ENCODE assay signal across 8 cellular contexts in the genomic region with DNA sequence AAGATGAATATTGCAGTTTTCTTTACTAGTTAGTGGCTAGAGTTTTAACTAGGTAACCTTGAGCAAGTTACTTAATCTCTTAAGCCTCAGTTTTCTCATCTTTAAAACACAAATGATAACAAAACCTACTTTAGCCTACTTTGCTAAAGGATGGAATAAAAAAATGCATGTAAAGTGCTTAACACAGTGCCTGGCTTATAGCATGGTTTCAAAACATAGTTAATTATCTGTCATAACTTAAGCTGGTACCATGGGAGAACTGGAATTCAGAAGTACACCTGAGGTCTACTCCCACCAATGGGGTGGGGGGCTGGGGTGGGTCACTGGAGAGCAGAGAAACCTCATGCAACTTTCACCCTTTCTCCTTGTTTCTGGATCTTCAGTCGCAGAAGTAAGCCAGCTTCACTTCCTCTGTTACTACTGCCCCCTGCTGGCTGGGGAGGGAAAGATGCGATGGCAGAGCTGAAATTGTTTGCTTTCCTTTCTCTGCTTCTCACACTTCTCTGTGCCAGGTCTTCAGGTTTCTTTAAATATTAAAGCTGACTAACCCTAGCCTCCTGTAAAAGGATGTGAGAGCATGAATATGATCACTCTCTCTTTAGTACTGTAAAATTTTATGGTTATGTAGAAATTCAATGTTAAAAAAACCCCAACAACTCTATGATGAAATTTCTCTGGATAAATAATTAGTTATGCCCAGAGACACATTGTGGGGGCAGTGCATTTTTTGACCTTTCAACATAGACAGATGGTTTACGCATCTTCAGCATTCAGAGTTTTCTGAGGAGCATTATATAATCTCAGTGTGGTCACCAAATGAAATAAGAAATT.
DNase-seq lines count a peak whose midpoint lies in the region; ATAC-seq, FAIRE-seq and TF ChIP-seq lines count a peak whose summit lies in the region.

No MANE protein-coding gene starts in this region.

- H3K9ac ChIP-seq in HepG2 (ENCODE audit: insufficient read depth, low read depth, low read length), result no peak overlapping the region

- BruUV-seq in HepG2 (replicated peaks; lab: Mats Ljungman, UMichigan), result no TSS peak

- CTCF ChIA-PET in HepG2 (lab: Yijun Ruan, JAX; ENCODE audit: low intra/inter-chr PET ratio, low total read pairs), result interaction anchor here (0.9 to 3.1 kb wide), 3 partner anchors 295 to 393 kb away, joined by 5 to 24 read pairs (median 10); no protein-coding TSS in a partner anchor

- in situ Hi-C loops in HepG2 (cut with HindIII; ENCODE audit: extremely low pct_ligation_motif_present, low pct_unique_long_range_greater_than_20kb), result loop anchor here (5.0 kb wide), 1 partner anchor 331 kb away; no protein-coding TSS in a partner anchor

- H3K4me1 ChIP-seq in HepG2 (ENCODE audit: insufficient read depth, low read length), result no peaks in the 10 kb centered on the region

- no peak overlapping the region for H3K4me2 ChIP-seq in HepG2 (ENCODE audit: low read depth, low read length)

- TF ChIP-seq RAD21 in HepG2 (CRISPR knock-in tag; IDR thresholded peaks at IDR 0.05), result peak; percentile 34; the same call in 1 of the 2 replicates

- no peak overlapping the region for H2AFZ ChIP-seq in HepG2 (ENCODE audit: low read length)

- H3K27ac Mint-ChIP-seq in chondrocyte (ENCODE audit: unreplicated experiment), result no peak overlapping the region

- no peaks in the 10 kb centered on the region for H3K36me3 Mint-ChIP-seq in chondrocyte (ENCODE audit: low read depth)

- TF ChIP-seq EP300 in HepG2 (IDR thresholded peaks at IDR 0.05; ENCODE audit: low read depth in 2 of 2, low read length in 2 of 2), result no peak
- no peak for TF ChIP-seq EP300 in HepG2 (CRISPR knock-in tag; IDR thresholded peaks at IDR 0.05; ENCODE audit: borderline replicate concordance)

- WGBS in HepG2 (ENCODE audit: low lambda C conversion rate), result 0% methylated on average over 2 of the region's 3 CpGs

- peaks cover 4% of the 10 kb centered on the region for H3K27me3 Mint-ChIP-seq in chondrocyte (ENCODE audit: low read depth)

- no peaks in the 10 kb centered on the region for H3K9me3 ChIP-seq in HepG2 (ENCODE audit: low read length)

- no peaks in the 10 kb centered on the region for H4K20me1 ChIP-seq in HepG2 (ENCODE audit: insufficient read depth, low read length)

- ATAC-seq in HG02763 (IDR thresholded peaks at IDR 0.05; ENCODE audit: unreplicated experiment), result peak; percentile 60
- ATAC-seq in HepG2, result peak; percentile 69; the same call in 2 of the 3 replicates
- no peak for ATAC-seq in HG03520 (IDR thresholded peaks at IDR 0.05; ENCODE audit: unreplicated experiment)

- H3K79me2 ChIP-seq in HepG2 (ENCODE audit: insufficient read depth, low read length), result no peaks in the 10 kb centered on the region

- peaks cover 8% of the 10 kb centered on the region for H3K9me3 Mint-ChIP-seq in chondrocyte (ENCODE audit: low read depth)

- no peaks in the 10 kb centered on the region for H3K4me1 Mint-ChIP-seq in chondrocyte (ENCODE audit: low read depth)

- TF ChIP-seq POLR2A in HepG2 (IDR thresholded peaks at IDR 0.05; ENCODE audit: insufficient read depth in 1 of 2, low read depth in 2 of 2, low read length in 2 of 2), result no peak

- POLR2A ChIA-PET in HepG2 (lab: Yijun Ruan, JAX), result no interaction called here

- H3K27me3 ChIP-seq in HepG2 (ENCODE audit: control insufficient read depth in 1 of 2, insufficient read depth in 2 of 2, low read length in 2 of 2), result no peaks in the 10 kb centered on the region

- H3K4me3 ChIP-seq in GM12865 (ENCODE audit: low read depth, low read length) (no peak overlapping the region), HepG2 (replicated peaks in 1 of 3; ENCODE audit: insufficient read depth in 1 of 3, low read depth in 2 of 3, low read length in 3 of 3) (no peak overlapping the region)

- no peaks in the 10 kb centered on the region for H3K36me3 ChIP-seq in HepG2 (replicated peaks in 1 of 2; ENCODE audit: control insufficient read depth in 1 of 2, insufficient read depth in 2 of 2, low read length in 2 of 2)

- TF ChIP-seq CTCF in GM12865 (IDR thresholded peaks at IDR 0.05; ENCODE audit: insufficient read depth, low read depth, low read length, missing control alignments) (peak; percentile 86), chondrocyte (IDR thresholded peaks at IDR 0.05) (peak; percentile 94), HepG2 (CRISPR knock-in tag; IDR thresholded peaks at IDR 0.05) (peak; percentile 82)

- H3K27ac ChIP-seq in HepG2 (ENCODE audit: extremely low read length, insufficient read depth, low read length), result no peak overlapping the region

- intact Hi-C loops in HepG2 (cut with micrococcal nuclease; ENCODE audit: unreplicated experiment), result loop anchor here (1.0 to 5.0 kb wide), 3 partner anchors 295 to 391 kb away; no protein-coding TSS in a partner anchor

- no peak overlapping the region for H3K4me3 Mint-ChIP-seq in chondrocyte (ENCODE audit: unreplicated experiment)

- DNase-seq in GM12865 (ENCODE audit: low read depth) (peak; percentile 77), NCI-H2081 treated with DMSO at 0.1 percent for 48 hours (lab: John Stamatoyannopoulos, UW) (peak; percentile 21), chondrocyte (ENCODE audit: low spot score) (no peak), HepG2 (ENCODE audit: low spot score) (peak; percentile 56)
- DNase-seq in activated CD4-positive, CD25-positive, alpha-beta regulatory T cell treated with anti-CD3 and anti-CD28 coated beads, Interleukin-2, amount 50 U/mL, for 72 hours, result peak; percentile 61
- peak; percentile 71 for DNase-seq in stimulated activated CD4-positive, alpha-beta T cell treated with anti-CD3 and anti-CD28 coated beads, Interleukin-4, amount 100 ng/mL, for 24 hours

- FAIRE-seq in HepG2 (lab: Jason Lieb, UNC), result peak; percentile 80

TF ChIP-seq in HepG2, 621 proteins besides CTCF, POLR2A, EP300 and RAD21:
- TF ChIP-seq SMC3 (IDR thresholded peaks at IDR 0.05; ENCODE audit: low read length) (peak; percentile 79), STAG1 (CRISPR knock-in tag; IDR thresholded peaks at IDR 0.05) (peak; percentile 78)
- TF ChIP-seq, protein P1, sequence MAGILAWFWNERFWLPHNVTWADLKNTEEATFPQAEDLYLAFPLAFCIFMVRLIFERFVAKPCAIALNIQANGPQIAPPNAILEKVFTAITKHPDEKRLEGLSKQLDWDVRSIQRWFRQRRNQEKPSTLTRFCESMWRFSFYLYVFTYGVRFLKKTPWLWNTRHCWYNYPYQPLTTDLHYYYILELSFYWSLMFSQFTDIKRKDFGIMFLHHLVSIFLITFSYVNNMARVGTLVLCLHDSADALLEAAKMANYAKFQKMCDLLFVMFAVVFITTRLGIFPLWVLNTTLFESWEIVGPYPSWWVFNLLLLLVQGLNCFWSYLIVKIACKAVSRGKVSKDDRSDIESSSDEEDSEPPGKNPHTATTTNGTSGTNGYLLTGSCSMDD (CRISPR knock-in tag; IDR thresholded peaks at IDR 0.05), result no peak
